ENCODE assay signal across 8 cellular contexts in the genomic region with DNA sequence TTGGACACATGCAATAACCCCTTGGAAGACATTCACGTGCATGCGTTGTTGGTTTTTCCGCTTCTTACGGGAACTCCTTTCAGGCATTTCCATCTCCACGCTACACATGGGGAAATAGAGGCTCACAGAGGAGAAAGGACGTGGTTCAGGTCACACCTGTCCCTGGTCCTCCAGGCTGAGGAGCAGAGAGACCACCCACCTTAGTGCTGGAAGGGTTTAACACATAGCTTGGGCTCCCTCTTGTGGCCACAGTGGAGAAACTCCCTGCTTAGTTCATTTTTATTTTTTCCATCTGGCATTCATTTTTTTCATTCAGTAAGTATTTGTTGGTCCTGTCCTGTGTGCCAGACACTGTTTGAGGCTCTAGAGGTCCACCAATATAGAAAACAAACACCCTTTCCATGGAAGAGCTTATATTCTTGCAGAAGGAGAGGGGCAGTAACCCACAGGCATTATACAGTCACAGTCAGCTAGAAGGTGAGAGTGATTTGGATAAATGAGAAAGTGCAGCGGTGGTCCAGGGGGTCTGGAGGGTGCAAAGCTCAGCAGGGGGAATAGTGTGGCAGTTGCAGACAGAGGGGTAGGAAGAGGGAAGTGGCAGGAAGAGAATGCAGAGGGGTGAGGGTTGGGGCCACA.
DNase-seq lines count a peak whose midpoint lies in the region; ATAC-seq lines count a peak whose summit lies in the region.

No MANE protein-coding gene starts in this region.

- peak overlapping the region; percentile 92 for H3K27ac Mint-ChIP-seq in dendritic cell treated with granulocyte-macrophage colony-stimulating factor and Interleukin-4, amounts not matched to agents 40 ng/mL and 50 ng/mL, for 4 days

- no peak for ATAC-seq in GM18867 (IDR thresholded peaks at IDR 0.05; ENCODE audit: unreplicated experiment)

- H3K4me3 Mint-ChIP-seq in dendritic cell treated with granulocyte-macrophage colony-stimulating factor and Interleukin-4, amounts not matched to agents 40 ng/mL and 50 ng/mL, for 4 days, result peak overlapping the region; percentile 44

- DNase-seq in NOMO-1 treated with DMSO at 0.1 percent for 48 hours (lab: John Stamatoyannopoulos, UW; ENCODE audit: unreplicated experiment), result peak; percentile 56
- no peak for DNase-seq in NOMO-1 treated with dmso at 0.1 percent for 144 hours (lab: John Stamatoyannopoulos, UW; ENCODE audit: unreplicated experiment)
- DNase-seq in NCI-H2107 treated with DMSO at 0.1 percent for 48 hours (lab: John Stamatoyannopoulos, UW; ENCODE audit: unreplicated experiment), result peak; percentile 15
- peak; percentile 77 to 79 for DNase-seq in activated CD4-positive, alpha-beta T cell treated with anti-CD3 and anti-CD28 coated beads for 4 hours
- peak; percentile 82 for DNase-seq in medulla oblongata (ENCODE audit: extremely low spot score)
- DNase-seq in stimulated activated CD8-positive, alpha-beta memory T cell treated with anti-CD3 and anti-CD28 coated beads, Interleukin-7, amount 100 ng/mL, for 24 hours (ENCODE audit: low read depth), result peak; percentile 41

- H3K27me3 Mint-ChIP-seq in dendritic cell treated with granulocyte-macrophage colony-stimulating factor and Interleukin-4, amounts not matched to agents 40 ng/mL and 50 ng/mL, for 4 days, result peaks cover 7% of the 10 kb centered on the region

- intact Hi-C loops in dendritic cell treated with granulocyte-macrophage colony-stimulating factor and Interleukin-4, amounts not matched to agents 40 ng/mL and 50 ng/mL, for 4 days (cut with micrococcal nuclease), result loop anchor here (1.0 to 5.0 kb wide), 2 partner anchors 39 to 66 kb away; no protein-coding TSS in a partner anchor

- H3K4me1 Mint-ChIP-seq in dendritic cell treated with granulocyte-macrophage colony-stimulating factor and Interleukin-4, amounts not matched to agents 40 ng/mL and 50 ng/mL, for 4 days (ENCODE audit: low read depth), result peaks cover 56% of the 10 kb centered on the region

- no peaks in the 10 kb centered on the region for H3K9me3 Mint-ChIP-seq in dendritic cell treated with granulocyte-macrophage colony-stimulating factor and Interleukin-4, amounts not matched to agents 40 ng/mL and 50 ng/mL, for 4 days

- peaks cover 11% of the 10 kb centered on the region for H3K36me3 Mint-ChIP-seq in dendritic cell treated with granulocyte-macrophage colony-stimulating factor and Interleukin-4, amounts not matched to agents 40 ng/mL and 50 ng/mL, for 4 days (ENCODE audit: low read depth)
